In the genomic region with DNA sequence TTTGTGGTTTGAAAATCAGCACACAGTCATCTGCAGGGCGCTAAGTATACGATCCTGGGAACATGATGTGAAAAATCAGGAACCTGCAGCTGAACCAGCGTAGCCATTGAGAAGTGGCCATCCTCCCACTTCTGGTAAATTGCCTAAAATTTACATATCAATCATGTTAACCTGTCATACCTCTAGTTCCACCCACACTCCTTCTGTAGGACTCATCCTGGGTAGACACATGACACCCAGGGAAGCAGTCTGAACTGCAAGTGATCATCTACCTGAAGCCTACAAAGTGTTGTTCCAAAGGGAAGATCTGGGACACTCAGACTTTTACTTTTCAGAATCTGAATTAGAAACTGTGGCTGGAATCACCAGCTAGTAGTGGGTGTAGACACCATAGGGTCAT, we compare ENCODE assay signal across 13 cellular contexts. TPM values are rescaled to one million over a fixed set of nuclear protein-coding genes. Genes with fewer than 3 reads are reported as not detected.
DNase-seq lines count a peak whose midpoint lies in the region; ATAC-seq and TF ChIP-seq lines count a peak whose summit lies in the region.
"Had no signal": no experiment of that assay in that cellular context is flagged by ENCODE, and none has a peak within 500 bp of the region (broad histone marks: within the 10 kb centered on the region; RNA-seq: fewer than 3 reads in every experiment).

No MANE protein-coding gene starts in this region.

- no peak overlapping the region for H3K4me3 ChIP-seq in GM23338
- H3K4me3 ChIP-seq in OCI-LY3 (ENCODE audit: low read length): no peak overlapping the region
- H3K4me3 ChIP-seq in neural progenitor cell: no peak overlapping the region

- no peaks in the 10 kb centered on the region for H3F3A ChIP-seq in GM23338 (replicated peaks; ENCODE audit: low read depth)
- no peaks in the 10 kb centered on the region for H3F3A ChIP-seq in neural progenitor cell (ENCODE audit: low read depth)

- H3K4me2 ChIP-seq in GM23338 (no peak overlapping the region; the same call in 1 of the 2 replicates), OCI-LY3 (ENCODE audit: low read length) (no peak overlapping the region), neural progenitor cell (no peak overlapping the region)

- H3K36me3 Mint-ChIP-seq in GM23338 (ENCODE audit: low read depth): no peaks in the 10 kb centered on the region
- no peaks in the 10 kb centered on the region for H3K36me3 Mint-ChIP-seq in neural progenitor cell

- H3K9ac ChIP-seq in OCI-LY3 (ENCODE audit: low read length) (no peak overlapping the region), neural progenitor cell (no peak overlapping the region)

- H3K9me3 Mint-ChIP-seq in GM23338 (no peaks in the 10 kb centered on the region; the same call in 1 of the 3 replicates), neural progenitor cell (no peaks in the 10 kb centered on the region)

- H3K79me2 ChIP-seq in GM23338 (replicated peaks; ENCODE audit: insufficient read depth) (no peaks in the 10 kb centered on the region), OCI-LY3 (ENCODE audit: low read length) (no peaks in the 10 kb centered on the region), neural progenitor cell (ENCODE audit: low read depth) (no peaks in the 10 kb centered on the region)

- H3K27me3 Mint-ChIP-seq in GM23338 (ENCODE audit: insufficient read depth, low read depth, poor library complexity): peaks cover 2% of the 10 kb centered on the region
- peaks cover 2% of the 10 kb centered on the region for H3K27me3 Mint-ChIP-seq in neural progenitor cell (ENCODE audit: insufficient read depth, low read depth)

- no peak overlapping the region for H3K27ac ChIP-seq in GM23338 (ENCODE audit: low read depth)
- H3K27ac ChIP-seq in OCI-LY3 (ENCODE audit: low read length): no peak overlapping the region
- H3K27ac ChIP-seq in foreskin keratinocyte: no peak overlapping the region
- H3K27ac ChIP-seq in neural progenitor cell: no peak overlapping the region
- H3K27ac ChIP-seq in substantia nigra (ENCODE audit: low read depth, low read length, poor library complexity, severe bottlenecking): no peak overlapping the region

- H4K20me1 ChIP-seq in GM23338 (replicated peaks; ENCODE audit: insufficient read depth) (no peaks in the 10 kb centered on the region), OCI-LY3 (ENCODE audit: insufficient read depth, low read length) (no peaks in the 10 kb centered on the region), neural progenitor cell (ENCODE audit: low read depth) (no peaks in the 10 kb centered on the region)

- H3K4me1 ChIP-seq in GM23338 (ENCODE audit: insufficient read depth): peaks cover 13% of the 10 kb centered on the region
- peaks cover 13% of the 10 kb centered on the region for H3K4me1 ChIP-seq in OCI-LY3 (ENCODE audit: low read length)
- H3K4me1 ChIP-seq in foreskin keratinocyte: peaks cover 17% of the 10 kb centered on the region
- peaks cover 7% of the 10 kb centered on the region for H3K4me1 ChIP-seq in neural progenitor cell

- H3K4me1 Mint-ChIP-seq in GM23338 (peaks cover 29% of the 10 kb centered on the region), neural progenitor cell (peaks cover 15% of the 10 kb centered on the region)

- no peaks in the 10 kb centered on the region for H3K27me3 ChIP-seq in GM23338 (ENCODE audit: insufficient read depth)
- H3K27me3 ChIP-seq in OCI-LY3 (ENCODE audit: low read depth, low read length): peaks cover 32% of the 10 kb centered on the region
- no peaks in the 10 kb centered on the region for H3K27me3 ChIP-seq in foreskin keratinocyte
- H3K27me3 ChIP-seq in neural progenitor cell: no peaks in the 10 kb centered on the region

- TF ChIP-seq CTCF in GM23338 (conservative IDR thresholded peaks at IDR 0.05; ENCODE audit: low read depth in 2 of 2) (no peak), OCI-LY3 (IDR thresholded peaks at IDR 0.05; ENCODE audit: low read depth, low read length) (no peak), foreskin keratinocyte (conservative IDR thresholded peaks at IDR 0.05) (no peak), neural progenitor cell (IDR thresholded peaks at IDR 0.05) (no peak)

- H2AFZ ChIP-seq in GM23338: peak overlapping the region; percentile 50; the same call in 1 of the 2 replicates
- H2AFZ ChIP-seq in OCI-LY3 (ENCODE audit: low read depth, low read length): 0 out of 2 replicates have a peak overlapping the region, but pooled peaks have one; percentile 29
- H2AFZ ChIP-seq in neural progenitor cell (replicated peaks): no peak overlapping the region

- H3K9me2 ChIP-seq in GM23338 (ENCODE audit: insufficient read depth): no peaks in the 10 kb centered on the region

- no peaks in the 10 kb centered on the region for H3K9me3 ChIP-seq in OCI-LY3 (ENCODE audit: insufficient read depth, low read length)
- H3K9me3 ChIP-seq in neural progenitor cell (ENCODE audit: low read depth): no peaks in the 10 kb centered on the region
- H3K9me3 ChIP-seq: Caco-2 had no signal

- DNase-seq in GM23338 (ENCODE audit: low spot score): no peak
- DNase-seq in foreskin keratinocyte: no peak
- no peak for DNase-seq in neural progenitor cell (ENCODE audit: low spot score)
- no peak for DNase-seq in Right ventricle myocardium superior
- no peak for DNase-seq in GM19240 (ENCODE audit: insufficient read length, low spot score)
- no peak for DNase-seq in substantia nigra (lab: John Stamatoyannopoulos, UW)
- DNase-seq: Caco-2; CD8-positive, alpha-beta memory T cell; DMS53; GF-D8; H7; IMR-90 had no signal

- ATAC-seq in GM23338 (peak; percentile 33), foreskin keratinocyte (peak; percentile 53), Right ventricle myocardium superior (ENCODE audit: poor library complexity) (no peak)

- no peak overlapping the region for H3K4me3 Mint-ChIP-seq in GM23338
- H3K4me3 Mint-ChIP-seq in neural progenitor cell: no peak overlapping the region

- H3K27ac Mint-ChIP-seq in GM23338 (no peak overlapping the region), neural progenitor cell (peak overlapping the region; percentile 42)

- intact Hi-C loops in Right ventricle myocardium superior (cut with DNase I): loop anchor here (2.0 kb wide), 1 partner anchor 372 kb away; no protein-coding TSS in a partner anchor

- H3K36me3 ChIP-seq in GM23338 (ENCODE audit: insufficient read depth) (no peaks in the 10 kb centered on the region), OCI-LY3 (replicated peaks; ENCODE audit: low read depth, low read length) (no peaks in the 10 kb centered on the region), neural progenitor cell (no peaks in the 10 kb centered on the region)

TF ChIP-seq in GM23338, 12 proteins besides CTCF, POLR2A, EP300 and RAD21 (continues in another document):
- TF ChIP-seq CREB1 (CRISPR knock-in tag; IDR thresholded peaks at IDR 0.05; ENCODE audit: low read depth): no peak
- TF ChIP-seq EZH2 (IDR thresholded peaks at IDR 0.05; ENCODE audit: low read depth, unreplicated experiment): no peak
- no peak for TF ChIP-seq JUNB (IDR thresholded peaks at IDR 0.05; ENCODE audit: unreplicated experiment)
- no peak for TF ChIP-seq ZNF331 (CRISPR knock-in tag; IDR thresholded peaks at IDR 0.05; ENCODE audit: low read depth)
- TF ChIP-seq POLR2AphosphoS5 (IDR thresholded peaks at IDR 0.05; ENCODE audit: low read depth): no peak
- TF ChIP-seq STAT1 (IDR thresholded peaks at IDR 0.05; ENCODE audit: unreplicated experiment): no peak

RNA-seq across cellular contexts. Expression of a gene that starts 5.5 kb away (rescaled TPM):
- 98.1 and 108 TPM in 2 replicates for total RNA-seq in GM23338 (2014; rRNA removed; shearing (Covaris generic))
- polyA plus RNA-seq in GM23338 (2016; fragmentation: Nextera tagmentation; extraction: Ambion mirVana) (195 and 205 TPM in 2 replicates), foreskin keratinocyte (104 and 132 TPM in 2 replicates)
- total RNA-seq in foreskin keratinocyte (119 and 139 TPM in 2 replicates), neural progenitor cell (ENCODE audit: low replicate concordance) (103 and 141 TPM in 2 replicates), Right ventricle myocardium superior (77.8 TPM)
